Comparison of ENCODE assay signal across 1 cellular context in the genomic region with DNA sequence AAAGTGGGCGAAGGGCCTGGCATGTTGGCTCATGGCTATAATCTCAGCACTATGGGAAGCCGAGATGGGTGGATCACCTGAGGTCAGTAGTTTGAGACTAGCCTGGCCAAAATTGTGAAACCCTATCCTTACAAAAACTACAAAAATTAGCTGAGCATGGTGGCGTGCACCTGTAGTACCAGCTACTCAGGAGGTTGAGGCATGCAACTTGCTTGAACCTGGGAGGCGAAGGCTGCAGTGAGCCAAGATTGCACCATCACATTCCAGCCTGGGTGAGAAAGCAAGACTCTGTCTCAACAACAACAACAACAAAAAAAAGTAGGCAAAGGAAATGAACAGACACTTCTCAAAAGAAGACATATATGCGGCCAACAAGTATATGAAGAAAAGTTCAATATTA.
TF ChIP-seq lines count a peak whose summit lies in the region.

No MANE protein-coding gene starts in this region.

TF ChIP-seq in HepG2, 621 proteins besides CTCF, POLR2A, EP300 and RAD21:
- TF ChIP-seq NFIB (CRISPR knock-in tag; IDR thresholded peaks at IDR 0.05; ENCODE audit: borderline replicate concordance) (no peak), DMAP1 (CRISPR knock-in tag; IDR thresholded peaks at IDR 0.05) (no peak), ZNF20 (CRISPR knock-in tag; IDR thresholded peaks at IDR 0.05) (no peak), ZNF451 (CRISPR knock-in tag; IDR thresholded peaks at IDR 0.05) (no peak), HDAC6 (IDR thresholded peaks at IDR 0.05; ENCODE audit: low read depth, low read length) (no peak), ZC3H13 (CRISPR knock-in tag; IDR thresholded peaks at IDR 0.05) (no peak), NFE2L1 (CRISPR knock-in tag; IDR thresholded peaks at IDR 0.05; ENCODE audit: borderline replicate concordance) (no peak), ZNF549 (CRISPR knock-in tag; IDR thresholded peaks at IDR 0.05) (no peak), AHR (CRISPR knock-in tag; IDR thresholded peaks at IDR 0.05) (no peak), ZNF557 (CRISPR knock-in tag; IDR thresholded peaks at IDR 0.05) (no peak), AGO1 (IDR thresholded peaks at IDR 0.05; ENCODE audit: low read depth, low read length, poor library complexity, severe bottlenecking) (no peak), RAD51 (IDR thresholded peaks at IDR 0.05; ENCODE audit: borderline replicate concordance) (no peak), HDAC2 (CRISPR knock-in tag; IDR thresholded peaks at IDR 0.05) (no peak)
- TF ChIP-seq, protein P1, sequence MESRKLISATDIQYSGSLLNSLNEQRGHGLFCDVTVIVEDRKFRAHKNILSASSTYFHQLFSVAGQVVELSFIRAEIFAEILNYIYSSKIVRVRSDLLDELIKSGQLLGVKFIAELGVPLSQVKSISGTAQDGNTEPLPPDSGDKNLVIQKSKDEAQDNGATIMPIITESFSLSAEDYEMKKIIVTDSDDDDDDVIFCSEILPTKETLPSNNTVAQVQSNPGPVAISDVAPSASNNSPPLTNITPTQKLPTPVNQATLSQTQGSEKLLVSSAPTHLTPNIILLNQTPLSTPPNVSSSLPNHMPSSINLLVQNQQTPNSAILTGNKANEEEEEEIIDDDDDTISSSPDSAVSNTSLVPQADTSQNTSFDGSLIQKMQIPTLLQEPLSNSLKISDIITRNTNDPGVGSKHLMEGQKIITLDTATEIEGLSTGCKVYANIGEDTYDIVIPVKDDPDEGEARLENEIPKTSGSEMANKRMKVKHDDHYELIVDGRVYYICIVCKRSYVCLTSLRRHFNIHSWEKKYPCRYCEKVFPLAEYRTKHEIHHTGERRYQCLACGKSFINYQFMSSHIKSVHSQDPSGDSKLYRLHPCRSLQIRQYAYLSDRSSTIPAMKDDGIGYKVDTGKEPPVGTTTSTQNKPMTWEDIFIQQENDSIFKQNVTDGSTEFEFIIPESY (CRISPR knock-in tag; IDR thresholded peaks at IDR 0.05) = no peak
- TF ChIP-seq, protein P2, sequence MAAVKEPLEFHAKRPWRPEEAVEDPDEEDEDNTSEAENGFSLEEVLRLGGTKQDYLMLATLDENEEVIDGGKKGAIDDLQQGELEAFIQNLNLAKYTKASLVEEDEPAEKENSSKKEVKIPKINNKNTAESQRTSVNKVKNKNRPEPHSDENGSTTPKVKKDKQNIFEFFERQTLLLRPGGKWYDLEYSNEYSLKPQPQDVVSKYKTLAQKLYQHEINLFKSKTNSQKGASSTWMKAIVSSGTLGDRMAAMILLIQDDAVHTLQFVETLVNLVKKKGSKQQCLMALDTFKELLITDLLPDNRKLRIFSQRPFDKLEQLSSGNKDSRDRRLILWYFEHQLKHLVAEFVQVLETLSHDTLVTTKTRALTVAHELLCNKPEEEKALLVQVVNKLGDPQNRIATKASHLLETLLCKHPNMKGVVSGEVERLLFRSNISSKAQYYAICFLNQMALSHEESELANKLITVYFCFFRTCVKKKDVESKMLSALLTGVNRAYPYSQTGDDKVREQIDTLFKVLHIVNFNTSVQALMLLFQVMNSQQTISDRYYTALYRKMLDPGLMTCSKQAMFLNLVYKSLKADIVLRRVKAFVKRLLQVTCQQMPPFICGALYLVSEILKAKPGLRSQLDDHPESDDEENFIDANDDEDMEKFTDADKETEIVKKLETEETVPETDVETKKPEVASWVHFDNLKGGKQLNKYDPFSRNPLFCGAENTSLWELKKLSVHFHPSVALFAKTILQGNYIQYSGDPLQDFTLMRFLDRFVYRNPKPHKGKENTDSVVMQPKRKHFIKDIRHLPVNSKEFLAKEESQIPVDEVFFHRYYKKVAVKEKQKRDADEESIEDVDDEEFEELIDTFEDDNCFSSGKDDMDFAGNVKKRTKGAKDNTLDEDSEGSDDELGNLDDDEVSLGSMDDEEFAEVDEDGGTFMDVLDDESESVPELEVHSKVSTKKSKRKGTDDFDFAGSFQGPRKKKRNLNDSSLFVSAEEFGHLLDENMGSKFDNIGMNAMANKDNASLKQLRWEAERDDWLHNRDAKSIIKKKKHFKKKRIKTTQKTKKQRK (IDR thresholded peaks at IDR 0.05; ENCODE audit: low read length) = no peak
- TF ChIP-seq, protein P3, sequence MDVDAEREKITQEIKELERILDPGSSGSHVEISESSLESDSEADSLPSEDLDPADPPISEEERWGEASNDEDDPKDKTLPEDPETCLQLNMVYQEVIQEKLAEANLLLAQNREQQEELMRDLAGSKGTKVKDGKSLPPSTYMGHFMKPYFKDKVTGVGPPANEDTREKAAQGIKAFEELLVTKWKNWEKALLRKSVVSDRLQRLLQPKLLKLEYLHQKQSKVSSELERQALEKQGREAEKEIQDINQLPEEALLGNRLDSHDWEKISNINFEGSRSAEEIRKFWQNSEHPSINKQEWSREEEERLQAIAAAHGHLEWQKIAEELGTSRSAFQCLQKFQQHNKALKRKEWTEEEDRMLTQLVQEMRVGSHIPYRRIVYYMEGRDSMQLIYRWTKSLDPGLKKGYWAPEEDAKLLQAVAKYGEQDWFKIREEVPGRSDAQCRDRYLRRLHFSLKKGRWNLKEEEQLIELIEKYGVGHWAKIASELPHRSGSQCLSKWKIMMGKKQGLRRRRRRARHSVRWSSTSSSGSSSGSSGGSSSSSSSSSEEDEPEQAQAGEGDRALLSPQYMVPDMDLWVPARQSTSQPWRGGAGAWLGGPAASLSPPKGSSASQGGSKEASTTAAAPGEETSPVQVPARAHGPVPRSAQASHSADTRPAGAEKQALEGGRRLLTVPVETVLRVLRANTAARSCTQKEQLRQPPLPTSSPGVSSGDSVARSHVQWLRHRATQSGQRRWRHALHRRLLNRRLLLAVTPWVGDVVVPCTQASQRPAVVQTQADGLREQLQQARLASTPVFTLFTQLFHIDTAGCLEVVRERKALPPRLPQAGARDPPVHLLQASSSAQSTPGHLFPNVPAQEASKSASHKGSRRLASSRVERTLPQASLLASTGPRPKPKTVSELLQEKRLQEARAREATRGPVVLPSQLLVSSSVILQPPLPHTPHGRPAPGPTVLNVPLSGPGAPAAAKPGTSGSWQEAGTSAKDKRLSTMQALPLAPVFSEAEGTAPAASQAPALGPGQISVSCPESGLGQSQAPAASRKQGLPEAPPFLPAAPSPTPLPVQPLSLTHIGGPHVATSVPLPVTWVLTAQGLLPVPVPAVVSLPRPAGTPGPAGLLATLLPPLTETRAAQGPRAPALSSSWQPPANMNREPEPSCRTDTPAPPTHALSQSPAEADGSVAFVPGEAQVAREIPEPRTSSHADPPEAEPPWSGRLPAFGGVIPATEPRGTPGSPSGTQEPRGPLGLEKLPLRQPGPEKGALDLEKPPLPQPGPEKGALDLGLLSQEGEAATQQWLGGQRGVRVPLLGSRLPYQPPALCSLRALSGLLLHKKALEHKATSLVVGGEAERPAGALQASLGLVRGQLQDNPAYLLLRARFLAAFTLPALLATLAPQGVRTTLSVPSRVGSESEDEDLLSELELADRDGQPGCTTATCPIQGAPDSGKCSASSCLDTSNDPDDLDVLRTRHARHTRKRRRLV (CRISPR knock-in tag; IDR thresholded peaks at IDR 0.05) = no peak
- TF ChIP-seq, protein P4, sequence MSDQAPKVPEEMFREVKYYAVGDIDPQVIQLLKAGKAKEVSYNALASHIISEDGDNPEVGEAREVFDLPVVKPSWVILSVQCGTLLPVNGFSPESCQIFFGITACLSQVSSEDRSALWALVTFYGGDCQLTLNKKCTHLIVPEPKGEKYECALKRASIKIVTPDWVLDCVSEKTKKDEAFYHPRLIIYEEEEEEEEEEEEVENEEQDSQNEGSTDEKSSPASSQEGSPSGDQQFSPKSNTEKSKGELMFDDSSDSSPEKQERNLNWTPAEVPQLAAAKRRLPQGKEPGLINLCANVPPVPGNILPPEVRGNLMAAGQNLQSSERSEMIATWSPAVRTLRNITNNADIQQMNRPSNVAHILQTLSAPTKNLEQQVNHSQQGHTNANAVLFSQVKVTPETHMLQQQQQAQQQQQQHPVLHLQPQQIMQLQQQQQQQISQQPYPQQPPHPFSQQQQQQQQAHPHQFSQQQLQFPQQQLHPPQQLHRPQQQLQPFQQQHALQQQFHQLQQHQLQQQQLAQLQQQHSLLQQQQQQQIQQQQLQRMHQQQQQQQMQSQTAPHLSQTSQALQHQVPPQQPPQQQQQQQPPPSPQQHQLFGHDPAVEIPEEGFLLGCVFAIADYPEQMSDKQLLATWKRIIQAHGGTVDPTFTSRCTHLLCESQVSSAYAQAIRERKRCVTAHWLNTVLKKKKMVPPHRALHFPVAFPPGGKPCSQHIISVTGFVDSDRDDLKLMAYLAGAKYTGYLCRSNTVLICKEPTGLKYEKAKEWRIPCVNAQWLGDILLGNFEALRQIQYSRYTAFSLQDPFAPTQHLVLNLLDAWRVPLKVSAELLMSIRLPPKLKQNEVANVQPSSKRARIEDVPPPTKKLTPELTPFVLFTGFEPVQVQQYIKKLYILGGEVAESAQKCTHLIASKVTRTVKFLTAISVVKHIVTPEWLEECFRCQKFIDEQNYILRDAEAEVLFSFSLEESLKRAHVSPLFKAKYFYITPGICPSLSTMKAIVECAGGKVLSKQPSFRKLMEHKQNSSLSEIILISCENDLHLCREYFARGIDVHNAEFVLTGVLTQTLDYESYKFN (CRISPR knock-in tag; conservative IDR thresholded peaks at IDR 0.05) = no peak
- TF ChIP-seq, protein P5, sequence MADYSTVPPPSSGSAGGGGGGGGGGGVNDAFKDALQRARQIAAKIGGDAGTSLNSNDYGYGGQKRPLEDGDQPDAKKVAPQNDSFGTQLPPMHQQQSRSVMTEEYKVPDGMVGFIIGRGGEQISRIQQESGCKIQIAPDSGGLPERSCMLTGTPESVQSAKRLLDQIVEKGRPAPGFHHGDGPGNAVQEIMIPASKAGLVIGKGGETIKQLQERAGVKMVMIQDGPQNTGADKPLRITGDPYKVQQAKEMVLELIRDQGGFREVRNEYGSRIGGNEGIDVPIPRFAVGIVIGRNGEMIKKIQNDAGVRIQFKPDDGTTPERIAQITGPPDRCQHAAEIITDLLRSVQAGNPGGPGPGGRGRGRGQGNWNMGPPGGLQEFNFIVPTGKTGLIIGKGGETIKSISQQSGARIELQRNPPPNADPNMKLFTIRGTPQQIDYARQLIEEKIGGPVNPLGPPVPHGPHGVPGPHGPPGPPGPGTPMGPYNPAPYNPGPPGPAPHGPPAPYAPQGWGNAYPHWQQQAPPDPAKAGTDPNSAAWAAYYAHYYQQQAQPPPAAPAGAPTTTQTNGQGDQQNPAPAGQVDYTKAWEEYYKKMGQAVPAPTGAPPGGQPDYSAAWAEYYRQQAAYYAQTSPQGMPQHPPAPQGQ (CRISPR knock-in tag; IDR thresholded peaks at IDR 0.05; ENCODE audit: borderline replicate concordance) = no peak
